7 cellular contexts compared by ENCODE assay signal in genomic region chr7:27157717-27158431, GRCh38.
DNase-seq lines count a peak whose midpoint lies in the region; ATAC-seq and TF ChIP-seq lines count a peak whose summit lies in the region.
"Had no signal": no experiment of that assay in that cellular context is flagged by ENCODE, and none has a peak within 500 bp of the region (broad histone marks: within the 10 kb centered on the region; RNA-seq: fewer than 3 reads in every experiment).

No MANE protein-coding gene starts in this region.

- H3K4me1 ChIP-seq in Loucy (ENCODE audit: insufficient read depth, low read length, poor library complexity, severe bottlenecking): peaks cover 27% of the 10 kb centered on the region

- H2AFZ ChIP-seq in Loucy (ENCODE audit: low read length): no peak overlapping the region

- peaks cover 98% of the 10 kb centered on the region for H3K79me2 ChIP-seq in Loucy (ENCODE audit: insufficient read depth, low read length)

- ATAC-seq in HG03354 (IDR thresholded peaks at IDR 0.05; ENCODE audit: poor library complexity, severe bottlenecking, unreplicated experiment): no peak

- H3K9me3 ChIP-seq in Loucy (ENCODE audit: insufficient read depth, low read depth, low read length): no peaks in the 10 kb centered on the region

- peak overlapping the region; percentile 94 for H3K4me3 ChIP-seq in Loucy (ENCODE audit: low read length, poor library complexity, severe bottlenecking)

- no peaks in the 10 kb centered on the region for H3K9me2 ChIP-seq in Loucy (replicated peaks; ENCODE audit: low read depth, low read length)

- TF ChIP-seq CTCF in Loucy (conservative IDR thresholded peaks at IDR 0.05; ENCODE audit: low read length): no peak

- H3K36me3 ChIP-seq in Loucy (ENCODE audit: insufficient read depth, low read length): peaks cover 10% of the 10 kb centered on the region

- H3F3A ChIP-seq in Loucy (ENCODE audit: low read depth): peaks cover 11% of the 10 kb centered on the region; the same call in 1 of the 2 replicates

- in situ Hi-C loops in ACHN (cut with HindIII; ENCODE audit: low pct_ligation_motif_present, low pct_unique_long_range_greater_than_20kb, low sequenced_read_pairs): no loop called here

- DNase-seq in ACHN (peak; percentile 46), left kidney (ENCODE audit: low read depth, low spot score) (peak; percentile 98), COR-L47 (lab: John Stamatoyannopoulos, UW) (no peak), GOT3 (lab: John Stamatoyannopoulos, UW) (no peak)
- DNase-seq: NCI-H446 treated with DMSO at 0.1 percent for 48 hours had no signal

- H3K9ac ChIP-seq in Loucy (ENCODE audit: low read depth, low read length, poor library complexity, severe bottlenecking): peak overlapping the region; percentile 99

- H3K27me3 ChIP-seq in Loucy (ENCODE audit: insufficient read depth, low read length, poor library complexity, severe bottlenecking): peaks cover 11% of the 10 kb centered on the region

- peak overlapping the region; percentile 91 for H3K4me2 ChIP-seq in Loucy (ENCODE audit: low read depth, low read length, poor library complexity, severe bottlenecking)

- H4K20me1 ChIP-seq in Loucy (ENCODE audit: insufficient read depth, low read length, poor library complexity, severe bottlenecking): peaks cover 11% of the 10 kb centered on the region

Comparison
In these comparisons a context has a peak if more than half of its experiments do, and no peak if none do; other contexts are left out.
1. DNase-seq: peak in ACHN (single experiment) and left kidney (single experiment); none in COR-L47 (single experiment) and GOT3 (single experiment).